In the genomic region with DNA sequence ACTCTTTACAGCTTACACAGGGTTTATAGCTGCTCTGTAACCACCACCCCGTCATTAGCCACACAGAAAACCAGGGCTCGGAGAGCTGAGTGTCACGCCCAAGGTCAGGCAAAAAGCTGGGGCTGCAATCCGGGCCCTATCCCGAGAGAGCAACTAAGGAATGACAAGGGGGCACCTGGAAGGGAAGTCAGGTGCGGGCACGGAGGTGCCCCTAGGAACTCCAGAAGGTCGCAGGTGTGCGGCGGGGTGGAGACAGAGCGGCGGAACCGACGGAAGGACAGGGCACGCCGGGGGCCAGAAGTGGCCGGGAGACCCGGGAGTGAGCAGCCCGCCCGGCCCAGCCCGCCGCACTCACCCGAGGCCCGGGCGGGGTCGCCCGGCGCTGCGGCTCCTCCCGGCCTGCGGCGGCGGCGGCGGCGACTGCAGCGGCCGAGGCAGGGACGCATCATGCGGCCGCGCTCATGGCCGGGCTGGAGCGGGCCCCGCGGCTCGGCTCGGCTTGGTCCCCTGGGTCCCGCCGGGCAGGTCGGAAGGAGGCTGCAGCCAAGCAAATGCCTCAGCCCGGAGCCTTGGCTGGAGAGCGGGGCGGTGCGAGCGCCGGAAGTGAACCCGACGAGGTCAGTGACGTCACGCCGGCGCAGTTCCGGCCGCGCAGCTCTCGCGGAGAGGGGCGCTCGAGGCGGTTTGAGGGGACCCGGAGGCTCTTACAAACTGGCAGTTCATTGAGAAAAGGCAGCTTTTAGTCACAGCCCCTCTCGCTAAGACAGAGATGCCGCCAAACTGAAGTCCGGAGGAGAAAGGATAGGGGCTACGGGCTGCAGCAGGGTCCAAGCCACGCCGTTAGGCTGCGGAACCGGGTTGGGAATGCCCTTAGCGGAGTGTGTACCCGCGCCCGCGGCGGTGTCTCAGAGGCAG, we compare ENCODE assay signal across 1 cellular context.
A peak's percentile ranks its signal among the peaks of the same experiment; 100 is the strongest.
TF ChIP-seq lines count a peak whose summit lies in the region.

A gene with protein sequence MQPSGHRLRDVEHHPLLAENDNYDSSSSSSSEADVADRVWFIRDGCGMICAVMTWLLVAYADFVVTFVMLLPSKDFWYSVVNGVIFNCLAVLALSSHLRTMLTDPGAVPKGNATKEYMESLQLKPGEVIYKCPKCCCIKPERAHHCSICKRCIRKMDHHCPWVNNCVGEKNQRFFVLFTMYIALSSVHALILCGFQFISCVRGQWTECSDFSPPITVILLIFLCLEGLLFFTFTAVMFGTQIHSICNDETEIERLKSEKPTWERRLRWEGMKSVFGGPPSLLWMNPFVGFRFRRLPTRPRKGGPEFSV (minus strand): TSS at position 605 of the 915 bp plus-strand sequence. CDS start 20,917 bp downstream, outside the sequence.

TF ChIP-seq in Ishikawa, 13 proteins besides CTCF, POLR2A, EP300 and RAD21 (continued from another document):
- TF ChIP-seq, protein P1, sequence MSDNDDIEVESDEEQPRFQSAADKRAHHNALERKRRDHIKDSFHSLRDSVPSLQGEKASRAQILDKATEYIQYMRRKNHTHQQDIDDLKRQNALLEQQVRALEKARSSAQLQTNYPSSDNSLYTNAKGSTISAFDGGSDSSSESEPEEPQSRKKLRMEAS (IDR thresholded peaks at IDR 0.05): peak; percentile 74
- TF ChIP-seq NFIC (IDR thresholded peaks at IDR 0.05): peak; percentile 7; the same call in 1 of the 2 replicates
TF ChIP-seq in Ishikawa: peak in this region for 7.
